8 cellular contexts compared by ENCODE assay signal in the genomic region with DNA sequence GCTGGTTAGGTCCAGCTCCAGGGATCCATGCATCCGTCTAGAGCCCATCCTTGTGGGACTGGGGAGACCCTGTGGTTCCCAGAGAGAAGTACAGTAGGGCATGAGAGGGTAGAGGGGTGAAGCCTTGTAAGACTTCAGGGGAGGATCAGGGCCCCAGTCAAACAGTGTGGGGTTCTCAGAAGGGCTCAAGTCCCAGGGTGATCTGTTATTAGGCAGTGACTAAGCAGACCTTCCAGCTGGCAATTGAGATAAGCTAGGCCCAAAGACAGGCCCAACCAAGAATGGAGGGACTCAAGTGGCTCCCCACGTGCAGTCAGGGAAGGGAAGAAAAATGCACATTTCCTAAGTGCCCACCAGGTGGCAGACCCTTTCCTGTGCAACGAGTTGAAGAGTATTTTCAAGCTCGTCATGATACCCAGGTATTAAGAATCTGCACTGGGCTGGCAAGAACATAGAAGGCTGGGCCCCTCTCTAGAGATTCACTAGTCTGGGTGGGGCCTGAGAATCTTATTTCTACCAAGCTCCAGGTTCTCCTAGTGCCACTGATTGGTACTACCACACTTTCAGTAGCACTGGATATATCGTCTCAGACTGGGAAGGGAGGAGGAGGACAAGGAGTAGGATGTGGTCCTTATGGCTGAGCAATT.
DNase-seq lines count a peak whose midpoint lies in the region; ATAC-seq and TF ChIP-seq lines count a peak whose summit lies in the region.

No MANE protein-coding gene starts in this region.

- H3K36me3 ChIP-seq in NT2/D1 (ENCODE audit: insufficient read depth, insufficient read length, low read length) (no peaks in the 10 kb centered on the region), brain microvascular endothelial cell (replicated peaks) (no peaks in the 10 kb centered on the region)

- H3K9ac ChIP-seq in NT2/D1 (ENCODE audit: insufficient read length, low read depth): no peak overlapping the region

- no peaks in the 10 kb centered on the region for H3K4me1 ChIP-seq in NT2/D1 (ENCODE audit: insufficient read depth, insufficient read length)

- peak; percentile 81 for TF ChIP-seq CTCF in brain microvascular endothelial cell (IDR thresholded peaks at IDR 0.05; ENCODE audit: low read depth, low read length, missing control alignments)

- H3K4me3 ChIP-seq in NT2/D1 (ENCODE audit: insufficient read length, low read depth) (no peak overlapping the region), brain microvascular endothelial cell (ENCODE audit: low read depth, low read length) (no peak overlapping the region)

- peak; percentile 74 for DNase-seq in EH (ENCODE audit: low read depth)
- peak; percentile 59 for DNase-seq in NT2/D1 (ENCODE audit: low read depth, low spot score)
- peak; percentile 43 for DNase-seq in brain microvascular endothelial cell
- peak; percentile 68 for DNase-seq in islet precursor cell
- peak; percentile 7 to 20 for DNase-seq in stimulated activated CD4-positive, alpha-beta T cell treated with anti-CD3 and anti-CD28 coated beads, Interleukin-2, amount 100 ng/mL, for 48 hours
- DNase-seq in NCI-H128 (lab: John Stamatoyannopoulos, UW; ENCODE audit: unreplicated experiment): no peak

- in situ Hi-C loops in brain microvascular endothelial cell (cut with HindIII; ENCODE audit: low pct_ligation_motif_present, low sequenced_read_pairs): no loop called here

- ATAC-seq in GM19372 (IDR thresholded peaks at IDR 0.05; ENCODE audit: low read depth, unreplicated experiment) (peak; percentile 82), HG03354 (IDR thresholded peaks at IDR 0.05; ENCODE audit: poor library complexity, severe bottlenecking, unreplicated experiment) (peak; percentile 88)

- H3K27ac ChIP-seq in brain microvascular endothelial cell: no peak overlapping the region

- H3K9me3 ChIP-seq in NT2/D1 (ENCODE audit: insufficient read depth, low read length): no peaks in the 10 kb centered on the region

- H3K27me3 ChIP-seq in NT2/D1 (ENCODE audit: insufficient read depth, insufficient read length): no peaks in the 10 kb centered on the region
- H3K27me3 ChIP-seq in brain microvascular endothelial cell (replicated peaks): no peaks in the 10 kb centered on the region
